ENCODE assay signal across 9 cellular contexts in genomic region chr14:67623114-67623513, GRCh38. TPM values are rescaled to one million over a fixed set of nuclear protein-coding genes. Genes with fewer than 3 reads are reported as not detected.
A peak's percentile ranks its signal among the peaks of the same experiment; 100 is the strongest.
DNase-seq lines count a peak whose midpoint lies in the region; ATAC-seq, FAIRE-seq and TF ChIP-seq lines count a peak whose summit lies in the region.
"Had no signal": no experiment of that assay in that cellular context is flagged by ENCODE, and none has a peak within 500 bp of the region (broad histone marks: within the 10 kb centered on the region; RNA-seq: fewer than 3 reads in every experiment).

No MANE protein-coding gene starts in this region.

- CTCF ChIA-PET in CD4-positive, alpha-beta T cell (lab: Charles Lee), result interaction anchor here (1.1 kb wide), 1 partner anchor 44 kb away, joined by 6 read pairs; no protein-coding TSS in a partner anchor
- CTCF ChIA-PET in naive thymus-derived CD4-positive, alpha-beta T cell (lab: Charles Lee), result interaction anchor here (0.5 to 0.7 kb wide), 3 partner anchors 52 to 194 kb away, joined by 3 to 4 read pairs (median 4); no protein-coding TSS in a partner anchor

- H3K27me3 ChIP-seq in CD4-positive, alpha-beta T cell (ENCODE audit: control insufficient read depth, insufficient read depth, low read length), result no peaks in the 10 kb centered on the region
- H3K27me3 ChIP-seq in bronchial epithelial cell (ENCODE audit: control insufficient read depth, insufficient read depth, low read length), result no peaks in the 10 kb centered on the region
- H3K27me3 ChIP-seq in naive thymus-derived CD4-positive, alpha-beta T cell (ENCODE audit: control insufficient read depth in 2 of 2, insufficient read depth in 2 of 2, low read length in 2 of 2), result no peaks in the 10 kb centered on the region

- H3K36me3 ChIP-seq in bronchial epithelial cell (ENCODE audit: control insufficient read depth, insufficient read depth, low read length), result peaks cover 2% of the 10 kb centered on the region
- H3K36me3 ChIP-seq in naive thymus-derived CD4-positive, alpha-beta T cell (ENCODE audit: control insufficient read depth in 2 of 3, insufficient read depth in 3 of 3, low read length in 3 of 3), result no peaks in the 10 kb centered on the region

- H3K27ac ChIP-seq in CD4-positive, alpha-beta T cell (ENCODE audit: low read depth, low read length), result no peak overlapping the region
- peak overlapping the region; percentile 16 for H3K27ac ChIP-seq in naive thymus-derived CD4-positive, alpha-beta T cell (ENCODE audit: low read depth, low read length)

- no peaks in the 10 kb centered on the region for H3K9me3 Mint-ChIP-seq in CD4-positive, alpha-beta T cell
- no peaks in the 10 kb centered on the region for H3K9me3 Mint-ChIP-seq in naive thymus-derived CD4-positive, alpha-beta T cell
- H3K9me3 Mint-ChIP-seq in effector memory CD8-positive, alpha-beta T cell, result no peaks in the 10 kb centered on the region

- H3K4me1 Mint-ChIP-seq in CD4-positive, alpha-beta T cell (ENCODE audit: low read depth), result peaks cover 44% of the 10 kb centered on the region
- peaks cover 21 to 42% (median 37%) of the 10 kb centered on the region in 7 donors for H3K4me1 Mint-ChIP-seq in naive thymus-derived CD4-positive, alpha-beta T cell
- H3K4me1 Mint-ChIP-seq in effector memory CD8-positive, alpha-beta T cell (ENCODE audit: low read depth in 2 of 2), result peaks cover 19 to 22% of the 10 kb centered on the region in 2 donors

- intact Hi-C loops in CD4-positive, alpha-beta T cell (cut with DNase I, micrococcal nuclease), result loop anchor here in 1 of 2 experiments (5.0 kb wide), 1 partner anchor 194 kb away; the partner anchor contains the start of genes RAD51B and ZFYVE26
- intact Hi-C loops in naive thymus-derived CD4-positive, alpha-beta T cell (cut with micrococcal nuclease), result loop anchor here in 1 of 2 donors (2.0 kb wide), 1 partner anchor 26 kb away; no protein-coding TSS in a partner anchor

- no peak for TF ChIP-seq CTCF in CD4-positive, alpha-beta T cell (IDR thresholded peaks at IDR 0.05)
- TF ChIP-seq CTCF in NB4 (IDR thresholded peaks at IDR 0.05; ENCODE audit: low read depth, low read length), result no peak
- no peak for TF ChIP-seq CTCF in bronchial epithelial cell (IDR thresholded peaks at IDR 0.05; ENCODE audit: insufficient read depth, low read length, severe bottlenecking)

- H3K27me3 Mint-ChIP-seq in CD4-positive, alpha-beta T cell, result no peaks in the 10 kb centered on the region
- H3K27me3 Mint-ChIP-seq in naive thymus-derived CD4-positive, alpha-beta T cell, result peaks cover 0 to 12% (median 0%) of the 10 kb centered on the region in 5 donors
- peaks cover 0 to 13% of the 10 kb centered on the region in 2 donors for H3K27me3 Mint-ChIP-seq in effector memory CD8-positive, alpha-beta T cell

- peak overlapping the region; percentile 83 for H3K27ac Mint-ChIP-seq in CD4-positive, alpha-beta T cell
- peak overlapping the region; percentile 19 to 84 (median 72) for H3K27ac Mint-ChIP-seq in naive thymus-derived CD4-positive, alpha-beta T cell
- H3K27ac Mint-ChIP-seq in effector memory CD8-positive, alpha-beta T cell, result no peak overlapping the region

- no peak for DNase-seq in CD4-positive, alpha-beta T cell
- DNase-seq in NB4 (ENCODE audit: low read depth) (peak; percentile 18), bronchial epithelial cell (ENCODE audit: low read depth) (peak; percentile 99)
- DNase-seq in naive thymus-derived CD4-positive, alpha-beta T cell, result peak in 7 of 9 donors; percentile 15 to 44 (median 36)
- no peak for DNase-seq in effector memory CD8-positive, alpha-beta T cell

- no peak for ATAC-seq in CD4-positive, alpha-beta T cell (ENCODE audit: poor library complexity)
- ATAC-seq in naive thymus-derived CD4-positive, alpha-beta T cell, result no peak
- ATAC-seq in GM18502 (IDR thresholded peaks at IDR 0.05; ENCODE audit: poor library complexity, unreplicated experiment) (no peak), HG02973 (IDR thresholded peaks at IDR 0.05; ENCODE audit: unreplicated experiment) (no peak), GM18868 (IDR thresholded peaks at IDR 0.05; ENCODE audit: unreplicated experiment) (no peak)
- no peak for ATAC-seq in effector memory CD8-positive, alpha-beta T cell (replicated peaks)
- ATAC-seq: sciatic nerve had no signal

- no peak overlapping the region for H3K4me3 ChIP-seq in NB4 (ENCODE audit: low read depth, low read length)
- no peak overlapping the region for H3K4me3 ChIP-seq in bronchial epithelial cell (ENCODE audit: low read depth, low read length)
- H3K4me3 ChIP-seq in naive thymus-derived CD4-positive, alpha-beta T cell (ENCODE audit: low read length), result no peak overlapping the region

- H3K9me3 ChIP-seq in CD4-positive, alpha-beta T cell (ENCODE audit: control insufficient read depth, low read length), result no peaks in the 10 kb centered on the region
- no peaks in the 10 kb centered on the region for H3K9me3 ChIP-seq in naive thymus-derived CD4-positive, alpha-beta T cell (ENCODE audit: control insufficient read depth in 2 of 3, low read length in 3 of 3)

- FAIRE-seq in bronchial epithelial cell (lab: Jason Lieb, UNC), result no peak

- H3K4me1 ChIP-seq in naive thymus-derived CD4-positive, alpha-beta T cell (ENCODE audit: control insufficient read depth in 2 of 2, insufficient read depth in 2 of 2, low read length in 2 of 2), result peaks cover 12 to 18% of the 10 kb centered on the region in 2 donors

- H3K4me3 Mint-ChIP-seq in CD4-positive, alpha-beta T cell, result peak overlapping the region; percentile 36
- H3K4me3 Mint-ChIP-seq in naive thymus-derived CD4-positive, alpha-beta T cell, result peak overlapping the region in 5 of 10 donors; percentile 8 to 49 (median 24)
- H3K4me3 Mint-ChIP-seq in effector memory CD8-positive, alpha-beta T cell, result no peak overlapping the region

- TF ChIP-seq POLR2A in NB4 (IDR thresholded peaks at IDR 0.05; ENCODE audit: extremely low read depth, insufficient read length), result no peak

- H3K36me3 Mint-ChIP-seq in CD4-positive, alpha-beta T cell (ENCODE audit: low read depth), result peaks cover 7% of the 10 kb centered on the region
- H3K36me3 Mint-ChIP-seq in naive thymus-derived CD4-positive, alpha-beta T cell, result peaks cover 0 to 4% (median 0%) of the 10 kb centered on the region in 5 donors
- peaks cover 23% of the 10 kb centered on the region for H3K36me3 Mint-ChIP-seq in effector memory CD8-positive, alpha-beta T cell (ENCODE audit: insufficient read depth)

- POLR2A ChIA-PET in CD4-positive, alpha-beta T cell (lab: Charles Lee), result interaction anchor here (1.1 kb wide), 1 partner anchor 44 kb away, joined by 3 read pairs; no protein-coding TSS in a partner anchor
- POLR2A ChIA-PET in naive thymus-derived CD4-positive, alpha-beta T cell (lab: Charles Lee), result interaction anchor here (0.5 to 1.2 kb wide), 2 partner anchors 21 to 23 kb away, joined by 3 read pairs; partner anchors contain the start of gene PIGH

RNA-seq across cellular contexts. Expression of gene ARG2, which starts 3.4 kb away (rescaled TPM):
- 1 to 10 TPM; 3.7 to 3.9 TPM for total RNA-seq in CD4-positive, alpha-beta T cell
- 113 and 123 TPM in 2 replicates for total RNA-seq in bronchial epithelial cell
- 1 to 10 TPM in 3 of 5 experiments, under 1 TPM in 2; 0.46 to 5.1 (median 3.2) TPM for total RNA-seq in naive thymus-derived CD4-positive, alpha-beta T cell
- under 1 TPM; 0.36 to 0.56 TPM for polyA plus RNA-seq in naive thymus-derived CD4-positive, alpha-beta T cell

RNA-seq across cellular contexts. Expression of gene PIGH, which starts 23.0 kb away (rescaled TPM):
- total RNA-seq in CD4-positive, alpha-beta T cell, result 10 to 100 TPM; 66.0 to 69.7 TPM
- total RNA-seq in bronchial epithelial cell, result 17.9 and 19.1 TPM in 2 replicates
- 10 to 100 TPM; 14.3 to 42.1 (median 34.5) TPM for total RNA-seq in naive thymus-derived CD4-positive, alpha-beta T cell
- 10 to 100 TPM; 31.2 to 31.7 TPM for polyA plus RNA-seq in naive thymus-derived CD4-positive, alpha-beta T cell

RNA-seq across cellular contexts. Expression of gene VTI1B, which starts 51.3 kb away (rescaled TPM):
- total RNA-seq in CD4-positive, alpha-beta T cell, result 10 to 100 TPM; 24.4 to 27.0 TPM
- total RNA-seq in bronchial epithelial cell, result 72.1 and 80.6 TPM in 2 replicates
- 10 to 100 TPM; 49.2 to 82.4 (median 65.9) TPM for total RNA-seq in naive thymus-derived CD4-positive, alpha-beta T cell
- 10 to 100 TPM; 53.7 to 99.7 TPM for polyA plus RNA-seq in naive thymus-derived CD4-positive, alpha-beta T cell

Comparison
In these comparisons a context has a peak if more than half of its experiments do, and no peak if none do; other contexts are left out.
1. DNase-seq: peak in NB4 (single experiment), bronchial epithelial cell (single experiment) and naive thymus-derived CD4-positive, alpha-beta T cell (7 of 9); none in CD4-positive, alpha-beta T cell (0 of 10) and effector memory CD8-positive, alpha-beta T cell (0 of 3).
2. H3K27ac Mint-ChIP-seq: peak in CD4-positive, alpha-beta T cell (single experiment) and naive thymus-derived CD4-positive, alpha-beta T cell (9 of 9); none in effector memory CD8-positive, alpha-beta T cell (0 of 2).
3. RNA of gene ARG2, which starts 3.4 kb away (total RNA-seq): 113 to 123 TPM in bronchial epithelial cell; 3.7 to 3.9 TPM in CD4-positive, alpha-beta T cell and 0.46 to 5.1 TPM in naive thymus-derived CD4-positive, alpha-beta T cell; every median in the first group is over 10 times any median in the second.